In the genomic region with DNA sequence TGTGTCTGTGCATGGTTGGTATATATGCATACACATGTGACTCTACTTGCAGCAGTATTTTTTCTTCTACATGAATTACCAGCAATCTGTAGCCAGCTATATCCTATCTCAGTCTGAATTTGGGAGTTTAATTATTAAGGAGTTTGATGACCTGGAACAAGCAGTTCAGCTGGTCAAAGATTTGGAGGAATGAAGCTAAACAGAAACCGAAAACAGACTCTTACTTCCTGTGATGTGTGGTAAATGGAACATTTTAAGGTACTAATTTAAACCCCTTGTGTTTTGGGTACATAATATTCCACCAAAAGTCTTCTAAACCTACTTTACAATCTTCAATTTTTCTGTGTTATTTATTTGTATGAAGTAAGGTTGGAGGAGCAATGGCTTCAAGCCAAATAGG, we compare ENCODE assay signal across 15 cellular contexts.
DNase-seq lines count a peak whose midpoint lies in the region; ATAC-seq and TF ChIP-seq lines count a peak whose summit lies in the region.
"Had no signal": no experiment of that assay in that cellular context is flagged by ENCODE, and none has a peak within 500 bp of the region (broad histone marks: within the 10 kb centered on the region; RNA-seq: fewer than 3 reads in every experiment).

No MANE protein-coding gene starts in this region.

- no peak for TF ChIP-seq CTCF in fibroblast of villous mesenchyme (IDR thresholded peaks at IDR 0.05; ENCODE audit: insufficient read depth, low read depth, low read length)

- intact Hi-C loops in head of caudate nucleus (cut with DNase I) = no loop called here

- H3K4me3 ChIP-seq in fibroblast of villous mesenchyme (ENCODE audit: low read depth, low read length) = no peak overlapping the region
- H3K4me3 ChIP-seq: K562 had no signal

- peak; percentile 22 for DNase-seq in MV-4-11 (lab: John Stamatoyannopoulos, UW)
- DNase-seq in fibroblast of villous mesenchyme (ENCODE audit: low read depth) = peak; percentile 3
- DNase-seq in left lobe of liver (ENCODE audit: low spot score) = no peak
- DNase-seq in head of caudate nucleus = no peak
- no peak for DNase-seq in stimulated activated CD4-positive, alpha-beta T cell treated with anti-CD3 and anti-CD28 coated beads, Interleukin-15, amount 100 ng/mL, for 24 hours
- DNase-seq in AG20443 (ENCODE audit: low spot score) = no peak
- DNase-seq: ACHN; AML-193; Caco-2; CD4-positive, alpha-beta T cell; GOT3; H9; IMR-90 had no signal

- ATAC-seq in left lobe of liver = peak; percentile 98
- no peak for ATAC-seq in HG03159 (IDR thresholded peaks at IDR 0.05; ENCODE audit: unreplicated experiment)
- ATAC-seq: K562 had no signal

Comparison
In these comparisons a context has a peak if more than half of its experiments do, and no peak if none do; other contexts are left out.
1. DNase-seq: peak in MV-4-11 (single experiment) and fibroblast of villous mesenchyme (single experiment); none in left lobe of liver (single experiment), head of caudate nucleus (0 of 42), stimulated activated CD4-positive, alpha-beta T cell treated with anti-CD3 and anti-CD28 coated beads, Interleukin-15, amount 100 ng/mL, for 24 hours (single experiment) and AG20443 (single experiment).